9 cellular contexts compared by ENCODE assay signal in the genomic region with DNA sequence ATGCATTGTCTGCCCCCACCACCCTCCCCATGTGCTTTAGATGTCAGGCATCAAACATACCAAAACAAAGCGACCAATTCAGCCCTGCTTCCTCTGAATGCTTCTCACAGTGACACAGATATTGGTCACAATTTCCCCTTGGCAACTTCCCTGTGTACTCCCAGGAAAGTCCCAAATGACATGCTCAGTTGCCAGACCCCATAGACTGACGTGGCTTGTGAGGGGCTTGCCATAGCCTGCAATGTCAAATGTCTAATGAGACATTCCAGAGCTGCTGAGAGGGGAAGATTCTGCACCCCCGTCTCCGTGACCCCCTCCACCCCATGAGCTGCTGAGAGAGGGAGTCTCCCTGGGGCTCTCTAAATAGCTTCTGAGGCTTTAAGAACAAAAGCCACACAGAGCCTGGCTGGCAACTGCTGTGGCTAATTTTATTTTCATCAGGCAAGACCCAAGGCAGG. TPM values are rescaled to one million over a fixed set of nuclear protein-coding genes. Genes with fewer than 3 reads are reported as not detected.
DNase-seq lines count a peak whose midpoint lies in the region; ATAC-seq, FAIRE-seq and TF ChIP-seq lines count a peak whose summit lies in the region.
"Had no signal": no experiment of that assay in that cellular context is flagged by ENCODE, and none has a peak within 500 bp of the region (broad histone marks: within the 10 kb centered on the region; RNA-seq: fewer than 3 reads in every experiment).

No MANE protein-coding gene starts in this region.

- no peak for FAIRE-seq in small intestine (lab: Jason Lieb, UNC)

- intact Hi-C loops in upper lobe of right lung (cut with DNase I): no loop called here
- intact Hi-C loops in tibial artery (cut with DNase I; ENCODE audit: low total_unique reads): no loop called here

- H3K4me3 ChIP-seq in upper lobe of right lung (no peak overlapping the region), small intestine (ENCODE audit: low read depth in 1 of 2, low read length in 2 of 2) (no peak overlapping the region), tibial artery (no peak overlapping the region)
- H3K4me3 ChIP-seq: SJCRH30 had no signal

- 40 to 50% (median 41%) methylated on average over 4 of the region's 4 CpGs for WGBS in small intestine, 3 donors

- peak; percentile 69 to 70 for DNase-seq in dermis microvascular lymphatic vessel endothelial cell (ENCODE audit: low read depth in 2 of 2)
- peak; percentile 81 for DNase-seq in occipital lobe (lab: John Stamatoyannopoulos, UW)
- no peak for DNase-seq in DMS53 treated with DMSO at 0.1 percent for 48 hours (lab: John Stamatoyannopoulos, UW; ENCODE audit: unreplicated experiment)
- no peak for DNase-seq in upper lobe of right lung
- no peak for DNase-seq in small intestine
- DNase-seq in tibial artery: no peak

- TF ChIP-seq CTCF in upper lobe of right lung (IDR thresholded peaks at IDR 0.05) (no peak), tibial artery (IDR thresholded peaks at IDR 0.05) (no peak)

- H3K27me3 ChIP-seq in upper lobe of right lung (no peaks in the 10 kb centered on the region), small intestine (ENCODE audit: control insufficient read depth in 2 of 2, insufficient read depth in 2 of 2, low read length in 2 of 2) (no peaks in the 10 kb centered on the region), tibial artery (no peaks in the 10 kb centered on the region)
- H3K27me3 ChIP-seq: SJCRH30 had no signal

- H3K27ac ChIP-seq in upper lobe of right lung: no peak overlapping the region
- H3K27ac ChIP-seq in small intestine (ENCODE audit: low read depth in 1 of 2, low read length in 1 of 2): no peak overlapping the region
- H3K27ac ChIP-seq in tibial artery: peak overlapping the region in 1 of 2 donors; percentile 28
- H3K27ac ChIP-seq: SJCRH30 had no signal

- no peaks in the 10 kb centered on the region for H3K9me3 ChIP-seq in upper lobe of right lung
- H3K9me3 ChIP-seq in small intestine (ENCODE audit: control insufficient read depth, low read depth): no peaks in the 10 kb centered on the region
- no peaks in the 10 kb centered on the region for H3K9me3 ChIP-seq in tibial artery
- H3K9me3 ChIP-seq: SJCRH30 had no signal

- ATAC-seq in GM18873 (IDR thresholded peaks at IDR 0.05; ENCODE audit: low FRiP score, unreplicated experiment) (peak; percentile 68), HG03175 (IDR thresholded peaks at IDR 0.05; ENCODE audit: unreplicated experiment) (peak; percentile 49), upper lobe of right lung (no peak)

- no peaks in the 10 kb centered on the region for H3K4me1 ChIP-seq in upper lobe of right lung
- H3K4me1 ChIP-seq in small intestine (ENCODE audit: control insufficient read depth in 2 of 2, insufficient read depth in 1 of 2, low read depth in 1 of 2, low read length in 1 of 2): no peaks in the 10 kb centered on the region
- peaks cover 0 to 7% (median 2%) of the 10 kb centered on the region in 4 donors for H3K4me1 ChIP-seq in tibial artery
- H3K4me1 ChIP-seq: SJCRH30 had no signal

- no peaks in the 10 kb centered on the region for H3K36me3 ChIP-seq in upper lobe of right lung
- H3K36me3 ChIP-seq in small intestine (ENCODE audit: control insufficient read depth in 2 of 2, insufficient read depth in 2 of 2, low read length in 2 of 2): no peaks in the 10 kb centered on the region
- H3K36me3 ChIP-seq in tibial artery: peaks cover 0 to 8% (median 3%) of the 10 kb centered on the region in 3 donors
- H3K36me3 ChIP-seq: SJCRH30 had no signal

RNA-seq across cellular contexts. Expression of a gene that starts 47.3 kb away (rescaled TPM):
- total RNA-seq in dermis microvascular lymphatic vessel endothelial cell (9.8 and 10.6 TPM in 2 replicates), occipital lobe (29.9 TPM), upper lobe of right lung (12.3 TPM)
- 1 to 10 TPM in 2 of 3 donors, not detected in 1; 1.1 to 1.5 TPM for polyA plus RNA-seq in small intestine

Comparison
In these comparisons a context has a peak if more than half of its experiments do, and no peak if none do; other contexts are left out.
1. DNase-seq: peak in dermis microvascular lymphatic vessel endothelial cell (2 of 2) and occipital lobe (single experiment); none in DMS53 treated with DMSO at 0.1 percent for 48 hours (single experiment), upper lobe of right lung (single experiment), small intestine (single experiment) and tibial artery (0 of 2).